In genomic region chr10:124510536-124511158, GRCh38 we compare ENCODE assay signal across 23 cellular contexts. TPM values are rescaled to one million over a fixed set of nuclear protein-coding genes. Genes with fewer than 3 reads are reported as not detected.
A peak's percentile ranks its signal among the peaks of the same experiment; 100 is the strongest.
DNase-seq lines count a peak whose midpoint lies in the region; ATAC-seq and TF ChIP-seq lines count a peak whose summit lies in the region.
"Had no signal": no experiment of that assay in that cellular context is flagged by ENCODE, and none has a peak within 500 bp of the region (broad histone marks: within the 10 kb centered on the region; RNA-seq: fewer than 3 reads in every experiment).

No MANE protein-coding gene starts in this region.

- H2AK5ac ChIP-seq in neuronal stem cell (ENCODE audit: low read depth, low read length): no peak overlapping the region

- no peak overlapping the region for H3K14ac ChIP-seq in neuronal stem cell (ENCODE audit: low read length)

- no peaks in the 10 kb centered on the region for H3K4me1 ChIP-seq in RWPE2 (ENCODE audit: insufficient read depth, poor library complexity, severe bottlenecking)
- peaks cover 11% of the 10 kb centered on the region for H3K4me1 ChIP-seq in mammary epithelial cell (ENCODE audit: insufficient read depth, low read length)
- peaks cover 0 to 3% of the 10 kb centered on the region in 2 donors for H3K4me1 ChIP-seq in neuronal stem cell (ENCODE audit: control insufficient read depth in 2 of 2, insufficient read depth in 1 of 2, low read depth in 1 of 2, low read length in 2 of 2)
- H3K4me1 ChIP-seq: Caco-2, HAP-1, Peyer's patch, SJSA1 had no signal

- H2AFZ ChIP-seq in mammary epithelial cell (ENCODE audit: low read depth, low read length) (peak overlapping the region; percentile 97), neuronal stem cell (ENCODE audit: low read length) (no peak overlapping the region)
- H2AFZ ChIP-seq: GM23248 had no signal

- H4K20me1 ChIP-seq in mammary epithelial cell (ENCODE audit: insufficient read depth, low read length): no peaks in the 10 kb centered on the region

- H3K9me3 ChIP-seq in RWPE2 (ENCODE audit: severe bottlenecking) (no peaks in the 10 kb centered on the region), mammary epithelial cell (replicated peaks; ENCODE audit: insufficient read depth, low read length) (no peaks in the 10 kb centered on the region), neuronal stem cell (replicated peaks in 1 of 2; ENCODE audit: control insufficient read depth in 2 of 2, insufficient read depth in 1 of 2, low read depth in 1 of 2, low read length in 2 of 2) (no peaks in the 10 kb centered on the region)
- H3K9me3 ChIP-seq: Caco-2, HAP-1, Peyer's patch, SJSA1 had no signal

- no peaks in the 10 kb centered on the region for H3K79me2 ChIP-seq in mammary epithelial cell (ENCODE audit: insufficient read depth, low read length)

- in situ Hi-C loops in ACHN (cut with HindIII; ENCODE audit: low pct_ligation_motif_present, low pct_unique_long_range_greater_than_20kb, low sequenced_read_pairs): no loop called here
- in situ Hi-C loops in mammary epithelial cell (cut with MboI; ENCODE audit: low sequenced_read_pairs in 2 of 2): no loop called here

- dilution Hi-C loops in mammary epithelial cell (cut with HindIII; ENCODE audit: low sequenced_read_pairs): no loop called here

- no peak overlapping the region for H4K91ac ChIP-seq in neuronal stem cell (ENCODE audit: low read depth, low read length, poor library complexity)

- peak overlapping the region; percentile 94 for H3K4me2 ChIP-seq in mammary epithelial cell (ENCODE audit: insufficient read depth, low read depth, low read length)
- H3K4me2 ChIP-seq in neuronal stem cell (ENCODE audit: insufficient read depth, low read length, poor library complexity, severe bottlenecking): no peak overlapping the region

- WGBS in mammary epithelial cell (ENCODE audit: low coverage, missing lambda C conversion rate): 75% methylated on average over 11 of the region's 12 CpGs
- WGBS in neuronal stem cell (ENCODE audit: extremely low coverage in 2 of 2, insufficient read length in 2 of 2, insufficient replicate concordance in 1 of 2), 2 donors: no CpG with 5 or more reads among the region's 12 CpGs

- intact Hi-C loops in mammary epithelial cell (cut with micrococcal nuclease): no loop called here

- CTCF ChIA-PET in mammary epithelial cell (lab: Charles Lee; ENCODE audit: low non-redundant PET): no interaction called here

- H3K23ac ChIP-seq in neuronal stem cell (ENCODE audit: low read depth, low read length, poor library complexity): no peak overlapping the region

- no peak overlapping the region for H2BK15ac ChIP-seq in neuronal stem cell (ENCODE audit: low read length)

- H2BK5ac ChIP-seq in neuronal stem cell (ENCODE audit: low read length): no peak overlapping the region

- BruUV-seq in mammary epithelial cell (replicated peaks; lab: Mats Ljungman, UMichigan): no TSS peak

- no peak overlapping the region for H2BK120ac ChIP-seq in neuronal stem cell (ENCODE audit: low read depth, low read length)

- H4K8ac ChIP-seq in neuronal stem cell (ENCODE audit: low read depth, low read length): no peak overlapping the region

- H3K4me3 ChIP-seq in RWPE2 (ENCODE audit: severe bottlenecking) (no peak overlapping the region), mammary epithelial cell (replicated peaks in 1 of 3; ENCODE audit: insufficient read depth in 1 of 3, low read depth in 2 of 3, low read length in 3 of 3) (peak overlapping the region; percentile 35 to 48 (median 43)), neuronal stem cell (ENCODE audit: low read length in 2 of 2) (no peak overlapping the region)
- H3K4me3 ChIP-seq: GM12878, GM23248, HAP-1, Peyer's patch, SJSA1 had no signal

- no peak for TF ChIP-seq CTCF in RWPE2 (IDR thresholded peaks at IDR 0.05; ENCODE audit: poor library complexity, severe bottlenecking)
- no peak for TF ChIP-seq CTCF in mammary epithelial cell (conservative IDR thresholded peaks at IDR 0.05 in 1 of 2, IDR thresholded peaks at IDR 0.05 in 1 of 2; ENCODE audit: extremely low read depth in 1 of 2, insufficient read depth in 1 of 2, low read depth in 1 of 2, low read length in 2 of 2)

- no peak overlapping the region for H3K4ac ChIP-seq in neuronal stem cell (ENCODE audit: low read length)

- H3K9ac ChIP-seq in mammary epithelial cell (ENCODE audit: insufficient read depth, low read length): no peak overlapping the region
- no peak overlapping the region for H3K9ac ChIP-seq in neuronal stem cell (ENCODE audit: low read depth, low read length, poor library complexity)
- H3K9ac ChIP-seq: GM23248 had no signal

- no peak overlapping the region for H2BK12ac ChIP-seq in neuronal stem cell (ENCODE audit: low read length)

- peak overlapping the region; percentile 25 for H3K18ac ChIP-seq in neuronal stem cell (ENCODE audit: low read length)

- H3K27me3 ChIP-seq in RWPE2 (ENCODE audit: insufficient read depth, poor library complexity, severe bottlenecking): no peaks in the 10 kb centered on the region
- no peaks in the 10 kb centered on the region for H3K27me3 ChIP-seq in mammary epithelial cell (ENCODE audit: insufficient read depth, low read length)
- no peaks in the 10 kb centered on the region for H3K27me3 ChIP-seq in neuronal stem cell (ENCODE audit: control insufficient read depth in 3 of 3, insufficient read depth in 3 of 3, low read depth in 1 of 3, low read length in 3 of 3)
- H3K27me3 ChIP-seq: Peyer's patch, SJSA1 had no signal

- no peak overlapping the region for H3K27ac ChIP-seq in RWPE2 (ENCODE audit: poor library complexity, severe bottlenecking)
- no peak overlapping the region for H3K27ac ChIP-seq in mammary epithelial cell (ENCODE audit: insufficient read depth, low read depth, low read length)
- H3K27ac ChIP-seq in neuronal stem cell (replicated peaks; ENCODE audit: low read length): no peak overlapping the region
- H3K27ac ChIP-seq: GM23248, Peyer's patch, SJSA1 had no signal

- DNase-seq in ACHN (peak; percentile 31), RWPE2 (ENCODE audit: low spot score) (peak; percentile 28), mammary epithelial cell (no peak), neuronal stem cell (ENCODE audit: low spot score) (no peak), AG08395 (ENCODE audit: low spot score) (no peak), SW 1271 (lab: John Stamatoyannopoulos, UW) (no peak)
- DNase-seq in stimulated activated CD4-positive, alpha-beta T cell treated with anti-CD3 and anti-CD28 coated beads, Interleukin-2, amount 100 ng/mL, for 48 hours: no peak
- DNase-seq: Caco-2; CD4-positive, alpha-beta T cell; DND-41; GM23248; KG1; NCI-H1092 treated with DMSO at 0.1 percent for 48 hours; NCI-H1436 treated with DMSO at 0.1 percent for 48 hours; NCI-H1930; NCI-H2171 treated with DMSO at 0.1 percent for 48 hours; NCI-H524 treated with DMSO at 0.1 percent for 48 hours; NCI-H82; Peyer's patch had no signal

- H3K79me1 ChIP-seq in neuronal stem cell (ENCODE audit: low read depth, low read length): no peaks in the 10 kb centered on the region

- H3K36me3 ChIP-seq in RWPE2 (ENCODE audit: low read depth) (no peaks in the 10 kb centered on the region), mammary epithelial cell (ENCODE audit: insufficient read depth, low read length) (no peaks in the 10 kb centered on the region), neuronal stem cell (replicated peaks in 1 of 2; ENCODE audit: control insufficient read depth in 2 of 2, insufficient read depth in 2 of 2, low read length in 2 of 2) (no peaks in the 10 kb centered on the region)
- H3K36me3 ChIP-seq: HAP-1, SJSA1 had no signal

- no peak for ATAC-seq in RWPE2 (ENCODE audit: low read depth)
- no peak for ATAC-seq in HG03175 (IDR thresholded peaks at IDR 0.05; ENCODE audit: unreplicated experiment)
- ATAC-seq: GM12878 had no signal

RNA-seq across cellular contexts. Expression of gene LHPP, which starts 49.0 kb away (rescaled TPM):
- 10 to 100 TPM in 1 of 2 donors, 1 to 10 TPM in 1; 7.0 to 22.1 TPM for total RNA-seq in mammary epithelial cell
- polyA plus RNA-seq in mammary epithelial cell: 16.9 TPM
- polyA minus RNA-seq in mammary epithelial cell: not detected
- polyA plus RNA-seq in neuronal stem cell (2013, experiment 1 of 2): 14.7 TPM
- polyA plus RNA-seq in neuronal stem cell (2013, experiment 2 of 2): 13.6 TPM

Comparison
In these comparisons a context has a peak if more than half of its experiments do, and no peak if none do; other contexts are left out.
1. DNase-seq: peak in ACHN (single experiment) and RWPE2 (single experiment); none in mammary epithelial cell (single experiment), neuronal stem cell (single experiment), AG08395 (single experiment), SW 1271 (0 of 2) and stimulated activated CD4-positive, alpha-beta T cell treated with anti-CD3 and anti-CD28 coated beads, Interleukin-2, amount 100 ng/mL, for 48 hours (0 of 2).
2. H3K4me3 ChIP-seq: peak in mammary epithelial cell (3 of 3); none in RWPE2 (single experiment) and neuronal stem cell (0 of 2).